ENCODE assay signal across 26 cellular contexts in genomic region chr3:70393881-70394612, GRCh38.
"Had no signal": no experiment of that assay in that cellular context is flagged by ENCODE, and none has a peak within 500 bp of the region (broad histone marks: within the 10 kb centered on the region; RNA-seq: fewer than 3 reads in every experiment).

No MANE protein-coding gene starts in this region.

- H3K9me3 ChIP-seq: SJCRH30, SK-N-SH had no signal

- H3K4me1 Mint-ChIP-seq: activated CD4-positive, alpha-beta T cell treated with anti-CD3 and anti-CD28 coated beads, Interleukin-2, amount 10 ng/mL, durations not matched to agents 7 days and 5 days; activated naive CD4-positive, alpha-beta T cell treated with anti-CD3 and anti-CD28 coated beads, Interleukin-2, amount 10 ng/mL, durations not matched to agents 7 days and 5 days; activated naive CD8-positive, alpha-beta T cell treated with anti-CD3 and anti-CD28 coated beads for 36 hours had no signal

- H3K36me3 ChIP-seq: SJCRH30 had no signal

- H3K27me3 ChIP-seq: SJCRH30 had no signal

- H3K36me3 Mint-ChIP-seq: activated CD4-positive, alpha-beta memory T cell treated with anti-CD3 and anti-CD28 coated beads for 36 hours; activated naive CD4-positive, alpha-beta T cell treated with anti-CD3 and anti-CD28 coated beads, Interleukin-2, amount 10 ng/mL, durations not matched to agents 7 days and 5 days; activated naive CD8-positive, alpha-beta T cell treated with anti-CD3 and anti-CD28 coated beads for 36 hours had no signal

- H3K4me2 ChIP-seq: SK-N-SH had no signal

- ATAC-seq: activated T-cell treated with anti-CD3 and anti-CD28 coated beads, Interleukin-2, amount 50 U/mL, for 72 hours; Panc1 had no signal

- H3K4me3 Mint-ChIP-seq: activated CD4-positive, alpha-beta memory T cell treated with anti-CD3 and anti-CD28 coated beads for 36 hours; activated CD4-positive, alpha-beta T cell treated with anti-CD3 and anti-CD28 coated beads, Interleukin-2, amount 10 ng/mL, durations not matched to agents 7 days and 5 days; activated naive CD4-positive, alpha-beta T cell treated with anti-CD3 and anti-CD28 coated beads, Interleukin-2, amount 10 ng/mL, durations not matched to agents 7 days and 5 days; activated naive CD8-positive, alpha-beta T cell treated with anti-CD3 and anti-CD28 coated beads for 36 hours; activated T-cell treated with anti-CD3 and anti-CD28 coated beads, Interleukin-2, amount 50 U/mL, for 72 hours had no signal

- H3K27me3 Mint-ChIP-seq: activated CD4-positive, alpha-beta T cell treated with anti-CD3 and anti-CD28 coated beads, Interleukin-2, amount 10 ng/mL, durations not matched to agents 7 days and 5 days; activated naive CD4-positive, alpha-beta T cell treated with anti-CD3 and anti-CD28 coated beads, Interleukin-2, amount 10 ng/mL, durations not matched to agents 7 days and 5 days had no signal

- H3K27ac Mint-ChIP-seq: activated CD4-positive, alpha-beta memory T cell treated with anti-CD3 and anti-CD28 coated beads for 36 hours; activated CD4-positive, alpha-beta T cell treated with anti-CD3 and anti-CD28 coated beads, Interleukin-2, amount 10 ng/mL, durations not matched to agents 7 days and 5 days; activated naive CD4-positive, alpha-beta T cell treated with anti-CD3 and anti-CD28 coated beads, Interleukin-2, amount 10 ng/mL, durations not matched to agents 7 days and 5 days; activated naive CD8-positive, alpha-beta T cell treated with anti-CD3 and anti-CD28 coated beads for 36 hours; activated T-cell treated with anti-CD3 and anti-CD28 coated beads, Interleukin-2, amount 50 U/mL, for 72 hours; activated T-helper 2 cell treated with anti-CD3 and anti-CD28 coated beads, Interferon-gamma antibody, Interleukin-2, Interleukin-4, amounts not matched to agents 10 μg/mL and 5 μg/mL and 100 μg/mL, durations not matched to agents 14 hours and 24 hours and 36 hours had no signal

- DNase-seq: activated CD4-positive, alpha-beta memory T cell treated with anti-CD3 and anti-CD28 coated beads for 36 hours; activated CD4-positive, alpha-beta T cell treated with anti-CD3 and anti-CD28 coated beads, Interleukin-2, amount 10 ng/mL, durations not matched to agents 7 days and 5 days; activated CD4-positive, CD25-positive, alpha-beta regulatory T cell; activated CD8-positive, alpha-beta memory T cell treated with anti-CD3 and anti-CD28 coated beads, Interleukin-2, amount 50 U/mL, for 4 hours; activated gamma-delta T cell treated with Interleukin-2 at 50 U/mL for 16 hours; activated naive CD4-positive, alpha-beta T cell treated with anti-CD3 and anti-CD28 coated beads, Interleukin-2, amount 10 ng/mL, durations not matched to agents 7 days and 5 days; activated naive CD8-positive, alpha-beta T cell treated with anti-CD3 and anti-CD28 coated beads for 36 hours; activated T-cell treated with anti-CD3 and anti-CD28 coated beads, Interleukin-2, amount 50 U/mL, for 72 hours; cerebellar nuclear complex; KG1; NCI-H1048; NCI-H146; NCI-H187 treated with DMSO at 0.1 percent for 48 hours; NCI-H2107; NCI-H526; NCI-H774; NK-92 treated with Interleukin-12 subunit alpha and Interleukin-12 subunit beta, amount 100 ng/mL, for 24 hours; OCI-M1; Right ventricle myocardium superior; SJCRH30; SK-N-SH; T-helper 1 cell had no signal

- H3K4me1 ChIP-seq: SJCRH30 had no signal

- H3K9me2 ChIP-seq: SK-N-SH had no signal

- H3K9me3 Mint-ChIP-seq: activated CD4-positive, alpha-beta memory T cell treated with anti-CD3 and anti-CD28 coated beads for 36 hours; activated CD4-positive, alpha-beta T cell treated with anti-CD3 and anti-CD28 coated beads, Interleukin-2, amount 10 ng/mL, durations not matched to agents 7 days and 5 days; activated naive CD4-positive, alpha-beta T cell treated with anti-CD3 and anti-CD28 coated beads, Interleukin-2, amount 10 ng/mL, durations not matched to agents 7 days and 5 days; activated naive CD8-positive, alpha-beta T cell treated with anti-CD3 and anti-CD28 coated beads for 36 hours; activated T-helper 2 cell treated with anti-CD3 and anti-CD28 coated beads, Interferon-gamma antibody, Interleukin-2, Interleukin-4, amounts not matched to agents 10 μg/mL and 5 μg/mL and 100 μg/mL, durations not matched to agents 14 hours and 24 hours and 36 hours had no signal

- H3K4me3 ChIP-seq: SJCRH30 had no signal

- H3K27ac ChIP-seq: RWPE1, SJCRH30, VCaP had no signal
